24 cellular contexts compared by ENCODE assay signal in genomic region chr3:142940472-142940871, GRCh38. TPM values are rescaled to one million over a fixed set of nuclear protein-coding genes. Genes with fewer than 3 reads are reported as not detected.
DNase-seq lines count a peak whose midpoint lies in the region; ATAC-seq and TF ChIP-seq lines count a peak whose summit lies in the region.
"Had no signal": no experiment of that assay in that cellular context is flagged by ENCODE, and none has a peak within 500 bp of the region (broad histone marks: within the 10 kb centered on the region; RNA-seq: fewer than 3 reads in every experiment).

No MANE protein-coding gene starts in this region.

- ATAC-seq in GM18508 (IDR thresholded peaks at IDR 0.05; ENCODE audit: insufficient read depth, unreplicated experiment), result peak; percentile 56
- peak; percentile 52 for ATAC-seq in GM21381 (IDR thresholded peaks at IDR 0.05; ENCODE audit: unreplicated experiment)
- ATAC-seq in HG03432 (IDR thresholded peaks at IDR 0.05; ENCODE audit: unreplicated experiment), result peak; percentile 69
- ATAC-seq: activated naive CD4-positive, alpha-beta T cell treated with anti-CD3 and anti-CD28 coated beads, Interleukin-2, amount 50 U/mL, for 72 hours; lower lobe of right lung; sciatic nerve had no signal

- H3K27me3 ChIP-seq in endodermal cell (ENCODE audit: control insufficient read depth, insufficient read depth, low read length, poor library complexity, severe bottlenecking), result peaks cover 11% of the 10 kb centered on the region

- no peak overlapping the region for H3K4me3 ChIP-seq in endodermal cell (ENCODE audit: low read length)
- H3K4me3 ChIP-seq: lower lobe of right lung had no signal

- peak overlapping the region; percentile 58 for H3K27ac Mint-ChIP-seq in endodermal cell
- H3K27ac Mint-ChIP-seq: activated CD4-positive, alpha-beta T cell treated with anti-CD3 and anti-CD28 coated beads, Interleukin-2, amount 10 ng/mL, durations not matched to agents 7 days and 5 days; activated naive CD4-positive, alpha-beta T cell treated with anti-CD3 and anti-CD28 coated beads, Interleukin-2, amount 50 U/mL, for 72 hours; activated T-cell treated with anti-CD3 and anti-CD28 coated beads, Interleukin-2, amount 50 U/mL, for 24 hours; CD4-positive, alpha-beta memory T cell had no signal

- no peaks in the 10 kb centered on the region for H3K36me3 ChIP-seq in endodermal cell (ENCODE audit: control insufficient read depth, insufficient read depth, low read length)
- H3K36me3 ChIP-seq: lower lobe of right lung had no signal

- H3K27ac ChIP-seq in endodermal cell (ENCODE audit: low read depth, low read length), result no peak overlapping the region
- H3K27ac ChIP-seq: lower lobe of right lung, RWPE1 had no signal

- no peak overlapping the region for H3K4me3 Mint-ChIP-seq in endodermal cell
- H3K4me3 Mint-ChIP-seq: activated CD4-positive, alpha-beta T cell treated with anti-CD3 and anti-CD28 coated beads, Interleukin-2, amount 10 ng/mL, durations not matched to agents 7 days and 5 days; activated T-cell treated with anti-CD3 and anti-CD28 coated beads, Interleukin-2, amount 50 U/mL, for 24 hours; CD4-positive, alpha-beta memory T cell had no signal

- no peak for TF ChIP-seq CTCF in endodermal cell (conservative IDR thresholded peaks at IDR 0.05)

- H3K4me1 ChIP-seq in endodermal cell (ENCODE audit: control insufficient read depth, insufficient read depth, low read length), result peaks cover 12% of the 10 kb centered on the region
- H3K4me1 ChIP-seq: lower lobe of right lung had no signal

- H3K27me3 Mint-ChIP-seq in endodermal cell (ENCODE audit: insufficient read depth), result peaks cover 49% of the 10 kb centered on the region

- no peaks in the 10 kb centered on the region for H3K9me3 ChIP-seq in endodermal cell (ENCODE audit: control insufficient read depth, low read length)
- H3K9me3 ChIP-seq: lower lobe of right lung had no signal

- DNase-seq in endodermal cell (no peak), activated T-cell treated with anti-CD3 and anti-CD28 coated beads for 4 hours (no peak), SIG-M5 treated with dmso at 0.1 percent for 504 hours (lab: John Stamatoyannopoulos, UW; ENCODE audit: unreplicated experiment) (no peak), UCSD-AML1 (lab: John Stamatoyannopoulos, UW; ENCODE audit: unreplicated experiment) (no peak), NCI-H2171 (lab: John Stamatoyannopoulos, UW) (no peak)
- DNase-seq: activated CD4-positive, alpha-beta T cell treated with anti-CD3 and anti-CD28 coated beads, Interleukin-2, amount 10 ng/mL, durations not matched to agents 7 days and 5 days; activated T-cell treated with anti-CD3 and anti-CD28 coated beads, Interleukin-2, amount 50 U/mL, for 24 hours; CD4-positive, alpha-beta memory T cell; DND-41; GOT3; lower lobe of right lung; NCI-H1417 treated with DMSO at 0.1 percent for 48 hours; NCI-H345; stimulated activated CD4-positive, alpha-beta T cell treated with anti-CD3 and anti-CD28 coated beads, Interleukin-1b, Interleukin-23, amount 100 ng/mL, for 48 hours had no signal

- H3K4me1 Mint-ChIP-seq in endodermal cell, result peaks cover 33% of the 10 kb centered on the region

- peaks cover 7% of the 10 kb centered on the region for H3K9me3 Mint-ChIP-seq in endodermal cell
- H3K9me3 Mint-ChIP-seq: activated CD4-positive, alpha-beta T cell treated with anti-CD3 and anti-CD28 coated beads, Interleukin-2, amount 10 ng/mL, durations not matched to agents 7 days and 5 days; activated naive CD4-positive, alpha-beta T cell treated with anti-CD3 and anti-CD28 coated beads, Interleukin-2, amount 50 U/mL, for 72 hours; activated T-cell treated with anti-CD3 and anti-CD28 coated beads, Interleukin-2, amount 50 U/mL, for 24 hours; CD4-positive, alpha-beta memory T cell had no signal

- no peaks in the 10 kb centered on the region for H3K36me3 Mint-ChIP-seq in endodermal cell (ENCODE audit: low read depth)
- H3K36me3 Mint-ChIP-seq: activated naive CD4-positive, alpha-beta T cell treated with anti-CD3 and anti-CD28 coated beads, Interleukin-2, amount 50 U/mL, for 72 hours; CD4-positive, alpha-beta memory T cell had no signal

- H3K9ac ChIP-seq in endodermal cell (ENCODE audit: extremely low read depth, low read length, poor library complexity, severe bottlenecking), result no peak overlapping the region

- WGBS in endodermal cell (ENCODE audit: insufficient coverage in 1 of 2, insufficient read length in 1 of 2), 2 experiments, result 83 to 100% methylated on average over 3 to 4 of the region's 4 CpGs

RNA-seq across cellular contexts. Expression of gene PAQR9, which starts 23.0 kb away (rescaled TPM):
- 10 to 100 TPM in 1 of 2 donors, 1 to 10 TPM in 1; 4.2 to 11.1 TPM for total RNA-seq in endodermal cell
- 1.9 TPM for polyA plus RNA-seq in endodermal cell (2013, experiment 1 of 2)
- polyA plus RNA-seq in endodermal cell (2013, experiment 2 of 2), result 1.6 TPM
- total RNA-seq: activated CD4-positive, alpha-beta T cell treated with anti-CD3 and anti-CD28 coated beads, Interleukin-2, amount 10 ng/mL, durations not matched to agents 7 days and 5 days; activated naive CD4-positive, alpha-beta T cell treated with anti-CD3 and anti-CD28 coated beads, Interleukin-2, amount 50 U/mL, for 72 hours; CD4-positive, alpha-beta memory T cell; chondrocyte; HT-29; LHCN-M2; lower lobe of right lung; osteoblast had no signal
- polyA plus RNA-seq: CD4-positive, alpha-beta memory T cell had no signal

RNA-seq across cellular contexts. Expression of gene PCOLCE2, which starts 51.6 kb away (rescaled TPM):
- total RNA-seq in endodermal cell, result 10 to 100 TPM; 17.0 to 18.0 TPM
- 11.3 TPM for polyA plus RNA-seq in endodermal cell (2013, experiment 1 of 2)
- 11.4 TPM for polyA plus RNA-seq in endodermal cell (2013, experiment 2 of 2)
- total RNA-seq: activated CD4-positive, alpha-beta T cell treated with anti-CD3 and anti-CD28 coated beads, Interleukin-2, amount 10 ng/mL, durations not matched to agents 7 days and 5 days; activated naive CD4-positive, alpha-beta T cell treated with anti-CD3 and anti-CD28 coated beads, Interleukin-2, amount 50 U/mL, for 72 hours; CD4-positive, alpha-beta memory T cell had no signal
- polyA plus RNA-seq: CD4-positive, alpha-beta memory T cell had no signal
